Comparison of ENCODE assay signal across 11 cellular contexts in the genomic region with DNA sequence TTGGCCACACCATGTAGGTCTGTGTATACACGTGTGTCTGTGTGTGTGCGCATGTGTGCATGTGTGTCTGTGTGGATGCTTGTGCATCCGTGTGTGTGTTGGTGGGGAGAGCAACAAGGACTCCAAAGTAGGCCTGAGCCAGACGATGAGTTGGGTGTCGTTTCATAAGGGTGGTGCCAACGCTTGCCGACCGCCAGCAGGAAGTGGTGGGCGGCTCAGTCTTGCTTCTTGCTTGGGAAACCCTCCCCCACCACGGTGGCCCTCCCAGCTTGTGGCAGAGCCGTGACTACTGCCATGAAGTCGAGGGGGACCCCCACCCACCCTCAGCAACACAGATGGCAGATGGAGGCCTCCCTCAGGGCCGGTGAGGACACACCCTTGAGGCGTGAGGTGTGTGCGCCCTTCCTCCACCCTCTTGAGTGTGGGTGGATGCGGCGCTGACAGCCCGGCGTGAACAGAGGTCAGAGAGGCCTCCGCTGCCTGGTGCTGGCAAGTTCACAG. TPM values are rescaled to one million over a fixed set of nuclear protein-coding genes. Genes with fewer than 3 reads are reported as not detected.
DNase-seq lines count a peak whose midpoint lies in the region; ATAC-seq, FAIRE-seq and TF ChIP-seq lines count a peak whose summit lies in the region.
"Had no signal": no experiment of that assay in that cellular context is flagged by ENCODE, and none has a peak within 500 bp of the region (broad histone marks: within the 10 kb centered on the region; RNA-seq: fewer than 3 reads in every experiment).

No MANE protein-coding gene starts in this region.

- TF ChIP-seq RAD21 in GM12878 (IDR thresholded peaks at IDR 0.05; ENCODE audit: insufficient read depth, low read depth, low read length): no peak

- no peak for TF ChIP-seq CTCF in GM12878 (IDR thresholded peaks at IDR 0.05 in 2 of 3, conservative IDR thresholded peaks at IDR 0.05 in 1 of 3; ENCODE audit: control insufficient read depth in 2 of 3, extremely low read depth in 1 of 3, insufficient read depth in 1 of 3, low read depth in 3 of 3, low read length in 3 of 3)
- no peak for TF ChIP-seq CTCF in MM.1S (IDR thresholded peaks at IDR 0.05; ENCODE audit: low read length)

- H4K20me1 ChIP-seq in GM12878 (ENCODE audit: control insufficient read depth, insufficient read depth): no peaks in the 10 kb centered on the region
- no peaks in the 10 kb centered on the region for H4K20me1 ChIP-seq in MM.1S (ENCODE audit: insufficient read depth, low read length)

- H3K27me3 ChIP-seq in GM12878 (replicated peaks in 1 of 2; ENCODE audit: control insufficient read depth in 2 of 2, insufficient read depth in 2 of 2, low read length in 1 of 2): peaks cover 0 to 2% of the 10 kb centered on the region in 2 experiments; a peak in 2 of 4 replicates
- peaks cover 77% of the 10 kb centered on the region for H3K27me3 ChIP-seq in MM.1S (replicated peaks; ENCODE audit: insufficient read depth, low read length)

- H3K4me3 ChIP-seq in GM12878 (no peak overlapping the region), MM.1S (ENCODE audit: low read length) (no peak overlapping the region)
- H3K4me3 ChIP-seq: thoracic aorta had no signal

- SMC1A ChIA-PET in GM12878 (lab: Charles Lee; ENCODE audit: uncharacterized antibody, unreplicated experiment): no interaction called here

- intact Hi-C loops in GM12878 (cut with micrococcal nuclease; ENCODE audit: unreplicated experiment): no loop called here

- H3K36me3 ChIP-seq in GM12878 (ENCODE audit: control insufficient read depth in 2 of 2, insufficient read depth in 2 of 2, low read length in 1 of 2) (no peaks in the 10 kb centered on the region), MM.1S (replicated peaks; ENCODE audit: insufficient read depth, low read length) (no peaks in the 10 kb centered on the region)
- H3K36me3 ChIP-seq: thoracic aorta had no signal

- H2AFZ ChIP-seq in GM12878 (ENCODE audit: control insufficient read depth, low read depth, low read length) (no peak overlapping the region), MM.1S (ENCODE audit: low read length) (no peak overlapping the region)

- no peaks in the 10 kb centered on the region for H3K9me2 ChIP-seq in MM.1S (replicated peaks; ENCODE audit: insufficient read depth, low read length)

- RAD21 ChIA-PET in GM12878 (lab: Charles Lee; ENCODE audit: unreplicated experiment): interaction anchor here (1.0 kb wide), 1 partner anchor 30 kb away, joined by 5 read pairs; no protein-coding TSS in a partner anchor

- BruUV-seq in GM12878 (replicated peaks; lab: Mats Ljungman, UMichigan): no TSS peak

- H3K27ac ChIP-seq in GM12878 (ENCODE audit: control insufficient read depth, insufficient read depth): no peak overlapping the region
- no peak overlapping the region for H3K27ac ChIP-seq in MM.1S (ENCODE audit: low read length)
- H3K27ac ChIP-seq: thoracic aorta had no signal

- no peak for TF ChIP-seq EP300 in GM12878 (IDR thresholded peaks at IDR 0.05; ENCODE audit: borderline replicate concordance in 1 of 2, control insufficient read depth in 1 of 2, low read depth in 2 of 2, low read length in 2 of 2)

- H3K79me2 ChIP-seq in GM12878 (ENCODE audit: control insufficient read depth, insufficient read depth, low read length) (no peaks in the 10 kb centered on the region), MM.1S (ENCODE audit: low read length) (no peaks in the 10 kb centered on the region)

- no peak for FAIRE-seq in GM12878 (lab: Jason Lieb, UNC)

- POLR2A ChIA-PET in GM12878 (lab: Charles Lee): interaction anchor here (0.5 kb wide), 1 partner anchor 91 kb away, joined by 5 read pairs; no protein-coding TSS in a partner anchor

- no peak; the same call in 1 of the 2 replicates for TF ChIP-seq POLR2A in GM12878 (IDR thresholded peaks at IDR 0.05; ENCODE audit: low read depth, low read length)

- 14% methylated on average over 20 of the region's 20 CpGs for WGBS in GM12878 (ENCODE audit: insufficient coverage, insufficient replicate concordance, low lambda C conversion rate, missing lambda C conversion rate)

- H3F3A ChIP-seq in MM.1S (ENCODE audit: insufficient read depth, low read length): no peaks in the 10 kb centered on the region

- peak; percentile 62 to 67 for DNase-seq in activated CD4-positive, alpha-beta T cell treated with anti-CD3 and anti-CD28 coated beads, Interleukin-2, amount 50 U/mL, for 24 hours (ENCODE audit: low read depth in 1 of 2, low spot score in 1 of 2)
- DNase-seq in GM12878 (ENCODE audit: low read depth, low spot score) (no peak), MM.1S (no peak), NCI-H146 (lab: John Stamatoyannopoulos, UW) (no peak)
- DNase-seq in stimulated activated CD4-positive, alpha-beta T cell treated with anti-CD3 and anti-CD28 coated beads, TNF-alpha, amount 100 ng/mL, for 24 hours (ENCODE audit: low read depth in 3 of 3): peak; percentile 60 to 79 (median 64)
- DNase-seq: DMS153, SHP77 had no signal

- H3K4me1 ChIP-seq in GM12878 (ENCODE audit: control insufficient read depth, insufficient read depth, low read length) (peaks cover 3% of the 10 kb centered on the region; the same call in 1 of the 2 replicates), MM.1S (ENCODE audit: low read length) (no peaks in the 10 kb centered on the region)

- H3K4me2 ChIP-seq in GM12878 (ENCODE audit: control insufficient read depth, insufficient read depth) (no peak overlapping the region), MM.1S (ENCODE audit: low read depth, low read length) (no peak overlapping the region)

- H3K9ac ChIP-seq in GM12878 (ENCODE audit: control insufficient read depth, insufficient read depth, low read length): no peak overlapping the region
- H3K9ac ChIP-seq in MM.1S (ENCODE audit: low read length): no peak overlapping the region

- H3K9me3 ChIP-seq in GM12878 (replicated peaks; ENCODE audit: control insufficient read depth, insufficient read depth, low read length) (no peaks in the 10 kb centered on the region), MM.1S (replicated peaks; ENCODE audit: insufficient read depth, low read length) (no peaks in the 10 kb centered on the region)
- H3K9me3 ChIP-seq: thoracic aorta had no signal

- in situ Hi-C loops in GM12878 (cut with MboI): loop anchor here (5.0 kb wide), 1 partner anchor 33 kb away; no protein-coding TSS in a partner anchor

- CTCF ChIA-PET in GM12878 (lab: Yijun Ruan, JAX): interaction anchor here (1.3 kb wide), 1 partner anchor 12 kb away, joined by 6 read pairs; no protein-coding TSS in a partner anchor

- ATAC-seq in GM18498 (IDR thresholded peaks at IDR 0.05; ENCODE audit: unreplicated experiment) (peak; percentile 51), GM12878 (peak; percentile 45; the same call in 1 of the 3 replicates), HG03095 (IDR thresholded peaks at IDR 0.05; ENCODE audit: unreplicated experiment) (no peak), HG03196 (IDR thresholded peaks at IDR 0.05; ENCODE audit: unreplicated experiment) (no peak)

TF ChIP-seq in GM12878, 131 proteins besides CTCF, POLR2A, EP300 and RAD21 (continues in another document):
- TF ChIP-seq MEF2B (IDR thresholded peaks at IDR 0.05; ENCODE audit: partially characterized antibody, poor library complexity, severe bottlenecking) (no peak), RB1 (IDR thresholded peaks at IDR 0.05; ENCODE audit: borderline replicate concordance) (no peak)

RNA-seq across cellular contexts. Expression of a gene that starts 17.5 kb away (rescaled TPM):
- not detected in 2 replicates for total RNA-seq in GM12878 (2013; cell fraction: nucleolus; rRNA removed)
- total RNA-seq in GM12878 (2014; rRNA removed): under 0.01 and 0.06 TPM in 2 replicates
- 0.04 and 0.05 TPM in 2 replicates for total RNA-seq in GM12878 (2014; rRNA removed; fragmentation: Illumina TruSeq; extraction: Trizol)
- total RNA-seq in GM12878 (2021): 0.26 and 0.29 TPM in 2 replicates
- polyA plus RNA-seq in GM12878 (2011; ENCODE audit: low read depth): 0.07 TPM
- polyA plus RNA-seq in GM12878 (2011; rRNA removed): not detected in 2 replicates
- 0.01 and 0.02 TPM in 2 replicates for polyA plus RNA-seq in GM12878 (2011; cell fraction: cytosol; rRNA removed)
- polyA plus RNA-seq in GM12878 (2011; cell fraction: nucleus; rRNA removed): 0.03 TPM in 1 of 2 replicates, not detected in the other
- 0.05 and 0.08 TPM in 2 replicates for polyA plus RNA-seq in GM12878 (2012)
- 0.05 and 0.06 TPM in 2 replicates for polyA plus RNA-seq in GM12878 (2014; fragmentation: Illumina TruSeq; extraction: Trizol)
- not detected for polyA plus RNA-seq in GM12878 (2014; fragmentation: Nextera tagmentation; extraction: Ambion mirVana)
- polyA plus RNA-seq in GM12878 (2014; rRNA removed): 0.08 and 0.23 TPM in 2 replicates
- under 1 TPM in 1 of 2 experiments, not detected in 1; 0.04 TPM for polyA plus RNA-seq in GM12878 (2016; fragmentation: Nextera tagmentation; extraction: Ambion mirVana)
- polyA minus RNA-seq in GM12878 (2011; rRNA and poly(A)+ RNA removed): 0.05 TPM in 1 of 2 replicates, not detected in the other
- polyA minus RNA-seq in GM12878 (2011; cell fraction: cytosol; rRNA and poly(A)+ RNA removed): not detected in 2 replicates
- polyA minus RNA-seq in GM12878 (2011; cell fraction: nucleus; rRNA and poly(A)+ RNA removed): not detected in 2 replicates

RNA-seq across cellular contexts. Expression of a gene that starts 53.4 kb away (rescaled TPM):
- total RNA-seq in GM12878 (2013; cell fraction: nucleolus; rRNA removed): 23.9 and 25.0 TPM in 2 replicates
- 0.68 and 1.3 TPM in 2 replicates for total RNA-seq in GM12878 (2014; rRNA removed)
- total RNA-seq in GM12878 (2014; rRNA removed; fragmentation: Illumina TruSeq; extraction: Trizol): 0.31 TPM in 1 of 2 replicates, not detected in the other
- total RNA-seq in GM12878 (2021): 0.44 and 1.2 TPM in 2 replicates
- polyA plus RNA-seq in GM12878 (2011; ENCODE audit: low read depth): 0.17 TPM
- 0.45 and 0.76 TPM in 2 replicates for polyA plus RNA-seq in GM12878 (2011; rRNA removed)
- polyA plus RNA-seq in GM12878 (2011; cell fraction: cytosol; rRNA removed): 0.22 and 0.40 TPM in 2 replicates
- polyA plus RNA-seq in GM12878 (2011; cell fraction: nucleus; rRNA removed): 1.2 and 1.9 TPM in 2 replicates
- polyA plus RNA-seq in GM12878 (2012): 0.28 and 0.81 TPM in 2 replicates
- 1.9 TPM in 1 of 2 replicates, not detected in the other for polyA plus RNA-seq in GM12878 (2014; fragmentation: Illumina TruSeq; extraction: Trizol)
- polyA plus RNA-seq in GM12878 (2014; fragmentation: Nextera tagmentation; extraction: Ambion mirVana): not detected
- 0.55 TPM in 1 of 2 replicates, not detected in the other for polyA plus RNA-seq in GM12878 (2014; rRNA removed)
- polyA plus RNA-seq in GM12878 (2016; fragmentation: Nextera tagmentation; extraction: Ambion mirVana): under 1 TPM in 1 of 2 experiments, not detected in 1; 0.24 TPM
- 1.5 TPM in 1 of 2 replicates, not detected in the other for polyA minus RNA-seq in GM12878 (2011; rRNA and poly(A)+ RNA removed)
- 0.62 TPM in 1 of 2 replicates, not detected in the other for polyA minus RNA-seq in GM12878 (2011; cell fraction: cytosol; rRNA and poly(A)+ RNA removed)
- 0.86 and 2.5 TPM in 2 replicates for polyA minus RNA-seq in GM12878 (2011; cell fraction: nucleus; rRNA and poly(A)+ RNA removed)

Comparison
In these comparisons a context has a peak if more than half of its experiments do, and no peak if none do; other contexts are left out.
1. ATAC-seq: peak in GM18498 (single experiment) and GM12878 (single experiment); none in HG03095 (single experiment) and HG03196 (single experiment).
2. DNase-seq: peak in activated CD4-positive, alpha-beta T cell treated with anti-CD3 and anti-CD28 coated beads, Interleukin-2, amount 50 U/mL, for 24 hours (2 of 2) and stimulated activated CD4-positive, alpha-beta T cell treated with anti-CD3 and anti-CD28 coated beads, TNF-alpha, amount 100 ng/mL, for 24 hours (3 of 3); none in GM12878 (single experiment), MM.1S (single experiment) and NCI-H146 (single experiment).